18 cellular contexts compared by ENCODE assay signal in the genomic region with DNA sequence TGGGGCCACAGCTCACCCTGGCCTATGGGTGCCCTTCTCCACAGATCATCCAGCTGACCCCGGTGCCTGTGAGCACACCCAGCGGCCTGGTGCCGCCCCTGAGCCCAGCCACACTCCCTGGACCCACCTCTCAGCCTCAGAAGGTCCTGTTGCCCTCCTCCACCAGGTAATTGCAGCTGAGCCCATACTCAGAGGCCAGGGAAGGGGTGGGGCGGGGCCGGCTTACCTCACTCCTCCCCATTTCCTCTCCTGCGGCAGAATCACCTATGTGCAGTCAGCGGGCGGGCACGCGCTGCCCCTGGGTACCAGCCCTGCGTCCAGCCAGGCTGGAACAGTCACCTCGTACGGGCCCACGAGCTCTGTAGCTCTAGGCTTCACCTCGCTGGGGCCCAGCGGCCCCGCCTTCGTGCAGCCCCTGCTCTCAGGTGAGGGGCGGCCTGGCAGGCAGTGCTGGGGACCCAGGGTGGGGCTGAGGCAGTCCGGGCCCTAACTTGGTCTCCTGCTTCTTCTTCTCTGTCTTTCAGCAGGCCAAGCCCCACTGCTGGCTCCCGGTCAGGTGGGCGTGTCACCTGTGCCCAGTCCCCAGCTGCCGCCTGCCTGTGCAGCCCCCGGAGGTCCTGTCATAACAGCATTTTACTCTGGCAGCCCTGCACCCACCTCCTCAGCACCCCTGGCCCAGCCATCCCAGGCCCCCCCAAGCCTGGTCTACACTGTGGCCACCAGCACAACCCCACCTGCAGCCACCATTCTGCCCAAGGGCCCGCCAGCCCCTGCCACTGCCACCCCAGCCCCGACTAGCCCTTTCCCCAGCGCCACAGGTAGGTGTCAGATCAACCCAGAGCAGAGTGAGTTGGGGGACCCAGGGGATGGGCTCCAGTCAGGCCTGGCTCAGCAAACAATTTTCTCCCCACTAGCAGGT. TPM values are rescaled to one million over a fixed set of nuclear protein-coding genes. Genes with fewer than 3 reads are reported as not detected.
DNase-seq lines count a peak whose midpoint lies in the region; ATAC-seq and TF ChIP-seq lines count a peak whose summit lies in the region.
"Had no signal": no experiment of that assay in that cellular context is flagged by ENCODE, and none has a peak within 500 bp of the region (broad histone marks: within the 10 kb centered on the region; RNA-seq: fewer than 3 reads in every experiment).

No MANE protein-coding gene starts in this region.

- H3K79me2 ChIP-seq in H9 (ENCODE audit: insufficient read depth, low read length): no peaks in the 10 kb centered on the region

- no peak overlapping the region for H3K4me2 ChIP-seq in H9 (ENCODE audit: insufficient read depth, insufficient read length, low read length)

- no peak overlapping the region for H3T11ph ChIP-seq in H9 (ENCODE audit: low read length)

- no peak overlapping the region for H3K18ac ChIP-seq in H9 (ENCODE audit: insufficient read length, low read depth, low read length)

- H3K27me3 ChIP-seq in H9 (ENCODE audit: insufficient read depth, low read length): no peaks in the 10 kb centered on the region
- H3K27me3 ChIP-seq: BE2C, MG63, sigmoid colon, SJSA1 had no signal

- no peaks in the 10 kb centered on the region for H4K20me1 ChIP-seq in H9 (ENCODE audit: control insufficient read depth, insufficient read depth, insufficient read length)

- H3K27ac Mint-ChIP-seq in H9: peak overlapping the region in 2 of 3 experiments; percentile 8 to 30; a peak in 2 of 7 replicates
- peak overlapping the region; percentile 70 for H3K27ac Mint-ChIP-seq in WTC11

- H2BK12ac ChIP-seq in H9 (ENCODE audit: insufficient read length, low read depth, low read length): no peak overlapping the region

- no peak overlapping the region for H3K4ac ChIP-seq in H9 (ENCODE audit: low read depth, low read length)

- H3K79me1 ChIP-seq in H9 (ENCODE audit: insufficient read depth, low read depth, low read length, poor library complexity, severe bottlenecking): no peaks in the 10 kb centered on the region

- H3K36me3 Mint-ChIP-seq in H9 (ENCODE audit: insufficient read depth in 1 of 3, low read depth in 3 of 3) (peaks cover 14 to 74% (median 62%) of the 10 kb centered on the region in 3 experiments; a peak in 6 of 7 replicates), WTC11 (peaks cover 28% of the 10 kb centered on the region)

- CTCF ChIA-PET in WTC11 (lab: Charles Lee): interaction anchor here (0.5 to 2.7 kb wide), 3 partner anchors 10 to 74 kb away, joined by 3 to 11 read pairs (median 3); a partner anchor contains a TSS

- H3K36me3 ChIP-seq in mucosa of descending colon (ENCODE audit: low read depth): peaks cover 3% of the 10 kb centered on the region

- WGBS in H9 (ENCODE audit: extremely low coverage, insufficient read length, low lambda C conversion rate): no CpG with 5 or more reads among the region's 27 CpGs

- no peaks in the 10 kb centered on the region for H3K4me1 ChIP-seq in H9 (ENCODE audit: insufficient read depth, low read length)
- peaks cover 6% of the 10 kb centered on the region for H3K4me1 ChIP-seq in mucosa of descending colon (ENCODE audit: low read depth)
- H3K4me1 ChIP-seq: SJSA1 had no signal

- H2BK20ac ChIP-seq in H9 (ENCODE audit: low read depth, low read length, poor library complexity, severe bottlenecking): no peak overlapping the region

- H3K23ac ChIP-seq in H9 (ENCODE audit: insufficient read length, low read depth, low read length): no peak overlapping the region

- H4K91ac ChIP-seq in H9 (ENCODE audit: insufficient read length, low read depth, low read length): no peak overlapping the region

- no peak overlapping the region for H2BK5ac ChIP-seq in H9 (ENCODE audit: insufficient read length, low read length)

- H2AFZ ChIP-seq in H9 (ENCODE audit: low read length): no peak overlapping the region

- TF ChIP-seq CTCF in H9 (conservative IDR thresholded peaks at IDR 0.05) (no peak), WTC11 (IDR thresholded peaks at IDR 0.05) (no peak), mucosa of descending colon (IDR thresholded peaks at IDR 0.05) (no peak)

- H3K9me3 ChIP-seq in H9 (ENCODE audit: control insufficient read depth, low read depth, low read length) (no peaks in the 10 kb centered on the region), mucosa of descending colon (no peaks in the 10 kb centered on the region)
- H3K9me3 ChIP-seq: BE2C, MG63, sigmoid colon, SJSA1 had no signal

- no peak overlapping the region for H3K4me3 ChIP-seq in mucosa of descending colon
- H3K4me3 ChIP-seq: coronary artery, MG63, sigmoid colon, SJSA1 had no signal

- H2AK5ac ChIP-seq in H9 (ENCODE audit: insufficient read length, low read length): no peak overlapping the region

- H3K27ac ChIP-seq in H9 (ENCODE audit: insufficient read length, low read depth, low read length): no peak overlapping the region
- H3K27ac ChIP-seq: coronary artery, sigmoid colon, SJSA1 had no signal

- H3K14ac ChIP-seq in H9 (ENCODE audit: insufficient read depth, low read length): no peak overlapping the region

- peaks cover 3 to 39% of the 10 kb centered on the region in 2 experiments for H3K4me1 Mint-ChIP-seq in H9
- H3K4me1 Mint-ChIP-seq in WTC11: peaks cover 15% of the 10 kb centered on the region

- H3K4me3 Mint-ChIP-seq in H9 (no peak overlapping the region), WTC11 (no peak overlapping the region)

- H4K8ac ChIP-seq in H9 (replicated peaks; ENCODE audit: insufficient read length, low read depth, low read length): no peak overlapping the region

- POLR2A ChIA-PET in WTC11 (lab: Charles Lee): no interaction called here

- H4K5ac ChIP-seq in H9 (ENCODE audit: insufficient read length, low read depth, low read length): no peak overlapping the region

- DNase-seq in H9: no peak
- DNase-seq in WTC11 (ENCODE audit: low spot score): no peak
- peak in 1 of 3 donors; percentile 68 for DNase-seq in mucosa of descending colon
- DNase-seq in pons (ENCODE audit: low spot score): no peak
- no peak for DNase-seq in superior temporal gyrus (ENCODE audit: extremely low spot score)
- DNase-seq in SIG-M5 treated with dmso at 0.1 percent for 504 hours (lab: John Stamatoyannopoulos, UW; ENCODE audit: unreplicated experiment): no peak
- DNase-seq: activated CD4-positive, alpha-beta T cell treated with anti-CD3 and anti-CD28 coated beads, Interleukin-2, amount 50 U/mL, for 4 hours; BE2C; DMS153; erythroblast; HCEC 1CT; MG63; NCI-H187 treated with DMSO at 0.1 percent for 48 hours; occipital lobe; sigmoid colon had no signal

- H2BK15ac ChIP-seq in H9 (ENCODE audit: low read depth, low read length): no peak overlapping the region

- intact Hi-C loops in mucosa of descending colon (cut with DNase I, micrococcal nuclease): no loop called here

- H2BK120ac ChIP-seq in H9 (ENCODE audit: low read depth, low read length, poor library complexity, severe bottlenecking): no peak overlapping the region

- no peak for ATAC-seq in WTC11
- peak; percentile 54 for ATAC-seq in mucosa of descending colon

- H3K9ac ChIP-seq in H9 (ENCODE audit: extremely low read depth, insufficient read length, low read length): no peak overlapping the region

- H3K27me3 Mint-ChIP-seq in H9 (ENCODE audit: low read depth) (no peaks in the 10 kb centered on the region), WTC11 (ENCODE audit: low read depth) (no peaks in the 10 kb centered on the region)

- no peak overlapping the region for H3K56ac ChIP-seq in H9 (ENCODE audit: insufficient read length, low read depth, low read length)

- H3K9me3 Mint-ChIP-seq in H9 (no peaks in the 10 kb centered on the region), WTC11 (no peaks in the 10 kb centered on the region)

- H3K23me2 ChIP-seq in H9 (ENCODE audit: insufficient read length, low read depth, low read length, poor library complexity, severe bottlenecking): peaks cover 3% of the 10 kb centered on the region

TF ChIP-seq in WTC11, 78 proteins besides CTCF, POLR2A, EP300 and RAD21 (continues in another document):
- TF ChIP-seq ZNF219 (CRISPR knock-in tag; IDR thresholded peaks at IDR 0.05; ENCODE audit: borderline replicate concordance) (no peak), OVOL2 (CRISPR knock-in tag; IDR thresholded peaks at IDR 0.05; ENCODE audit: borderline replicate concordance) (no peak)
- TF ChIP-seq, protein P1, sequence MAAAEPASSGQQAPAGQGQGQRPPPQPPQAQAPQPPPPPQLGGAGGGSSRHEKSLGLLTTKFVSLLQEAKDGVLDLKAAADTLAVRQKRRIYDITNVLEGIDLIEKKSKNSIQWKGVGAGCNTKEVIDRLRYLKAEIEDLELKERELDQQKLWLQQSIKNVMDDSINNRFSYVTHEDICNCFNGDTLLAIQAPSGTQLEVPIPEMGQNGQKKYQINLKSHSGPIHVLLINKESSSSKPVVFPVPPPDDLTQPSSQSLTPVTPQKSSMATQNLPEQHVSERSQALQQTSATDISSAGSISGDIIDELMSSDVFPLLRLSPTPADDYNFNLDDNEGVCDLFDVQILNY (CRISPR knock-in tag; IDR thresholded peaks at IDR 0.05): no peak
- TF ChIP-seq, protein P2, sequence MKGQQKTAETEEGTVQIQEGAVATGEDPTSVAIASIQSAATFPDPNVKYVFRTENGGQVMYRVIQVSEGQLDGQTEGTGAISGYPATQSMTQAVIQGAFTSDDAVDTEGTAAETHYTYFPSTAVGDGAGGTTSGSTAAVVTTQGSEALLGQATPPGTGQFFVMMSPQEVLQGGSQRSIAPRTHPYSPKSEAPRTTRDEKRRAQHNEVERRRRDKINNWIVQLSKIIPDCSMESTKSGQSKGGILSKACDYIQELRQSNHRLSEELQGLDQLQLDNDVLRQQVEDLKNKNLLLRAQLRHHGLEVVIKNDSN (CRISPR knock-in tag; IDR thresholded peaks at IDR 0.05): no peak

RNA-seq across cellular contexts. Expression of a gene that starts 9.6 kb away (rescaled TPM):
- total RNA-seq in H9 (2021) (2.9 and 3.2 TPM in 2 replicates), WTC11 (2021) (3.6 to 5.0 TPM (median 3.7 TPM) in 3 replicates), mucosa of descending colon (1 to 10 TPM in 1 of 3 donors, not detected in 2; 1.0 TPM)
- total RNA-seq: sigmoid colon had no signal

RNA-seq across cellular contexts. Expression of a gene that starts 10.1 kb away (rescaled TPM):
- total RNA-seq in H9 (2021) (109 and 113 TPM in 2 replicates), WTC11 (2021) (118 to 126 TPM (median 119 TPM) in 3 replicates), mucosa of descending colon (10 to 100 TPM; 15.3 to 32.6 (median 22.9) TPM)

RNA-seq across cellular contexts. Expression of a gene that starts 20.8 kb away (rescaled TPM):
- total RNA-seq in H9 (2021) (2.8 and 4.5 TPM in 2 replicates), WTC11 (2021) (6.9 to 7.1 TPM (median 7.0 TPM) in 3 replicates), mucosa of descending colon (under 1 TPM in 2 of 3 donors, not detected in 1; 0.17 to 0.63 TPM)
- total RNA-seq: aorta, SJSA1 had no signal

RNA-seq across cellular contexts. Expression of a gene that starts 23.2 kb away (rescaled TPM):
- total RNA-seq in H9 (2021) (54.0 and 56.0 TPM in 2 replicates), WTC11 (2021) (53.0 to 58.5 TPM (median 55.8 TPM) in 3 replicates), mucosa of descending colon (10 to 100 TPM; 47.3 to 78.0 (median 50.0) TPM)

RNA-seq across cellular contexts. Expression of a gene that starts 33.1 kb away (rescaled TPM):
- 28.4 and 28.8 TPM in 2 replicates for total RNA-seq in H9 (2021)
- total RNA-seq in WTC11 (2021): 42.1 to 51.7 TPM (median 51.6 TPM) in 3 replicates
- 10 to 100 TPM; 17.6 to 27.0 (median 23.9) TPM for total RNA-seq in mucosa of descending colon
